Comparison of ENCODE assay signal across 24 cellular contexts in genomic region chr5:38663276-38663675, GRCh38.
DNase-seq lines count a peak whose midpoint lies in the region; ATAC-seq and TF ChIP-seq lines count a peak whose summit lies in the region.
"Had no signal": no experiment of that assay in that cellular context is flagged by ENCODE, and none has a peak within 500 bp of the region (broad histone marks: within the 10 kb centered on the region; RNA-seq: fewer than 3 reads in every experiment).

No MANE protein-coding gene starts in this region.

- no peak for ATAC-seq in psoas muscle
- ATAC-seq in GM19467 (IDR thresholded peaks at IDR 0.05; ENCODE audit: unreplicated experiment), result no peak
- ATAC-seq in natural killer cell treated with Interleukin-12 subunit alpha and Interleukin-12 subunit beta and Interleukin-15 and Interleukin-18, amount 100 ng/mL, for 72 hours, result no peak
- ATAC-seq: GM12878 had no signal

- intact Hi-C loops in psoas muscle (cut with DNase I), result loop anchor here in 1 of 2 donors (5.0 kb wide), 1 partner anchor 61 kb away; no protein-coding TSS in a partner anchor
- intact Hi-C loops in thyroid gland (cut with DNase I), result loop anchor here (10.0 kb wide), 2 partner anchors 108 to 142 kb away; partner anchors contain the start of gene LIFR

- no peak for TF ChIP-seq CTCF in psoas muscle (IDR thresholded peaks at IDR 0.05)
- no peak for TF ChIP-seq CTCF in thyroid gland (IDR thresholded peaks at IDR 0.05)

- TF ChIP-seq POLR2A in thyroid gland (IDR thresholded peaks at IDR 0.05), result no peak

- peaks cover 15 to 50% of the 10 kb centered on the region in 2 donors for H3K27me3 Mint-ChIP-seq in natural killer cell treated with Interleukin-12 subunit alpha and Interleukin-12 subunit beta and Interleukin-15 and Interleukin-18, amount 100 ng/mL, for 72 hours

- H3K27ac ChIP-seq in psoas muscle, result peak overlapping the region; percentile 50
- H3K27ac ChIP-seq in thyroid gland, result peak overlapping the region; percentile 62 to 71 (median 68)
- H3K27ac ChIP-seq: BLaER1 had no signal

- 34 to 62% (median 42%) methylated on average over 1 of the region's 1 CpG for WGBS in psoas muscle, 3 donors
- 77 to 90% methylated on average over 1 of the region's 1 CpG for WGBS in thyroid gland, 2 donors

- no peaks in the 10 kb centered on the region for H3K9me3 Mint-ChIP-seq in natural killer cell treated with Interleukin-12 subunit alpha and Interleukin-12 subunit beta and Interleukin-15 and Interleukin-18, amount 100 ng/mL, for 72 hours
- H3K9me3 Mint-ChIP-seq: CD8-positive, alpha-beta memory T cell had no signal

- no peaks in the 10 kb centered on the region for H3K36me3 Mint-ChIP-seq in natural killer cell treated with Interleukin-12 subunit alpha and Interleukin-12 subunit beta and Interleukin-15 and Interleukin-18, amount 100 ng/mL, for 72 hours
- H3K36me3 Mint-ChIP-seq: CD14-positive monocyte; CD4-positive, alpha-beta memory T cell; CD4-positive, CD25-positive, alpha-beta regulatory T cell had no signal

- DNase-seq in dermis blood vessel endothelial cell (peak; percentile 36), psoas muscle (no peak), thyroid gland (no peak)
- no peak for DNase-seq in activated CD4-positive, CD25-positive, alpha-beta regulatory T cell (lab: John Stamatoyannopoulos, UW)
- no peak for DNase-seq in natural killer cell treated with Interleukin-12 subunit alpha and Interleukin-12 subunit beta and Interleukin-15 and Interleukin-18, amount 100 ng/mL, for 72 hours (ENCODE audit: low spot score)
- DNase-seq: 8988T; ACHN; BE2C; C1 segment of cervical spinal cord; CD4-positive, alpha-beta memory T cell; CD4-positive, CD25-positive, alpha-beta regulatory T cell; CD8-positive, alpha-beta memory T cell; COR-L47; DMS 273 treated with DMSO at 0.1 percent for 48 hours; DMS153; DMS53; DMS79; DND-41; EL; GDM1 had no signal

- H3K36me3 ChIP-seq in psoas muscle (ENCODE audit: insufficient read depth in 1 of 2, low read depth in 1 of 2) (no peaks in the 10 kb centered on the region), thyroid gland (no peaks in the 10 kb centered on the region)
- H3K36me3 ChIP-seq: BE2C, BLaER1 had no signal

- H3K4me3 Mint-ChIP-seq in natural killer cell treated with Interleukin-12 subunit alpha and Interleukin-12 subunit beta and Interleukin-15 and Interleukin-18, amount 100 ng/mL, for 72 hours, result no peak overlapping the region
- H3K4me3 Mint-ChIP-seq: CD14-positive monocyte; CD4-positive, alpha-beta memory T cell; CD4-positive, CD25-positive, alpha-beta regulatory T cell; CD8-positive, alpha-beta memory T cell had no signal

- no peaks in the 10 kb centered on the region for H3K4me1 Mint-ChIP-seq in natural killer cell treated with Interleukin-12 subunit alpha and Interleukin-12 subunit beta and Interleukin-15 and Interleukin-18, amount 100 ng/mL, for 72 hours (ENCODE audit: low read depth in 2 of 2)
- H3K4me1 Mint-ChIP-seq: CD14-positive monocyte; CD4-positive, alpha-beta memory T cell; CD4-positive, CD25-positive, alpha-beta regulatory T cell; CD8-positive, alpha-beta memory T cell had no signal

- H3K27me3 ChIP-seq in psoas muscle (ENCODE audit: insufficient read depth in 3 of 3, low read length in 2 of 3) (no peaks in the 10 kb centered on the region), thyroid gland (no peaks in the 10 kb centered on the region)
- H3K27me3 ChIP-seq: BE2C, BLaER1 had no signal

- H3K4me1 ChIP-seq in psoas muscle (peaks cover 27% of the 10 kb centered on the region), thyroid gland (peaks cover 40 to 51% of the 10 kb centered on the region in 2 donors)
- H3K4me1 ChIP-seq: BLaER1 had no signal

- no peak overlapping the region for H3K4me3 ChIP-seq in psoas muscle
- H3K4me3 ChIP-seq in thyroid gland (replicated peaks in 1 of 3), result no peak overlapping the region
- H3K4me3 ChIP-seq: BLaER1, GM12878 had no signal

- H3K27ac Mint-ChIP-seq in natural killer cell treated with Interleukin-12 subunit alpha and Interleukin-12 subunit beta and Interleukin-15 and Interleukin-18, amount 100 ng/mL, for 72 hours, result no peak overlapping the region
- H3K27ac Mint-ChIP-seq: CD14-positive monocyte; CD4-positive, alpha-beta memory T cell; CD4-positive, CD25-positive, alpha-beta regulatory T cell; CD8-positive, alpha-beta memory T cell had no signal

- no peaks in the 10 kb centered on the region for H3K9me3 ChIP-seq in psoas muscle
- no peaks in the 10 kb centered on the region for H3K9me3 ChIP-seq in thyroid gland
- H3K9me3 ChIP-seq: BE2C, BLaER1 had no signal
